In genomic region chr7:118311121-118311803, GRCh38 we compare ENCODE assay signal across 8 cellular contexts.
DNase-seq lines count a peak whose midpoint lies in the region; ATAC-seq and TF ChIP-seq lines count a peak whose summit lies in the region.

No MANE protein-coding gene starts in this region.

- peaks cover 11% of the 10 kb centered on the region; the same call in 2 of the 3 replicates for H3K4me1 Mint-ChIP-seq in GM23338

- no peak overlapping the region for H3K4me2 ChIP-seq in GM23338

- no peak overlapping the region for H3K4me3 ChIP-seq in GM23338

- peaks cover 4% of the 10 kb centered on the region for H3K27me3 Mint-ChIP-seq in GM23338 (ENCODE audit: insufficient read depth, low read depth, poor library complexity)

- H3K9me2 ChIP-seq in GM23338 (ENCODE audit: insufficient read depth) = peaks cover 4% of the 10 kb centered on the region

- H3F3A ChIP-seq in GM23338 (replicated peaks; ENCODE audit: low read depth) = no peaks in the 10 kb centered on the region

- H2AFZ ChIP-seq in GM23338 = no peak overlapping the region

- peaks cover 18% of the 10 kb centered on the region for H3K36me3 Mint-ChIP-seq in GM23338 (ENCODE audit: low read depth)

- H3K9me3 Mint-ChIP-seq in GM23338 = peaks cover 26% of the 10 kb centered on the region

- H3K36me3 ChIP-seq in GM23338 (ENCODE audit: insufficient read depth) = peaks cover 7% of the 10 kb centered on the region; the same call in 1 of the 2 replicates

- H3K27me3 ChIP-seq in GM23338 (ENCODE audit: insufficient read depth) = no peaks in the 10 kb centered on the region

- H3K79me2 ChIP-seq in GM23338 (replicated peaks; ENCODE audit: insufficient read depth) = no peaks in the 10 kb centered on the region

- peaks cover 14% of the 10 kb centered on the region for H3K4me1 ChIP-seq in GM23338 (ENCODE audit: insufficient read depth)

- H3K4me3 Mint-ChIP-seq in GM23338 = no peak overlapping the region

- peak overlapping the region; percentile 63; the same call in 1 of the 2 replicates for H3K27ac Mint-ChIP-seq in GM23338

- H3K27ac ChIP-seq in GM23338 (ENCODE audit: low read depth) (no peak overlapping the region), epithelial cell of prostate (peak overlapping the region; percentile 93)

- DNase-seq in GM23338 (ENCODE audit: low spot score) (no peak), HS-5 (ENCODE audit: low read depth) (peak; percentile 38), epithelial cell of prostate (ENCODE audit: low read depth, low spot score) (peak; percentile 67), iPS-NIHi7 (ENCODE audit: extremely low spot score) (no peak), EL (no peak)
- DNase-seq in stimulated activated naive CD4-positive, alpha-beta T cell (lab: John Stamatoyannopoulos, UW) = no peak
- DNase-seq in activated T-cell treated with anti-CD3 and anti-CD28 coated beads, Interleukin-2, amount 50 U/mL, for 1 hour = no peak

- H4K20me1 ChIP-seq in GM23338 (replicated peaks; ENCODE audit: insufficient read depth) = no peaks in the 10 kb centered on the region

- TF ChIP-seq CTCF in GM23338 (conservative IDR thresholded peaks at IDR 0.05; ENCODE audit: low read depth in 2 of 2) = no peak

- peak; percentile 71 for ATAC-seq in GM18520 (IDR thresholded peaks at IDR 0.05; ENCODE audit: unreplicated experiment)
- no peak for ATAC-seq in GM23338

TF ChIP-seq in GM23338, 12 proteins besides CTCF, POLR2A, EP300 and RAD21:
- no peak for TF ChIP-seq EZH2phosphoT487 (IDR thresholded peaks at IDR 0.05; ENCODE audit: unreplicated experiment)
- no peak for TF ChIP-seq STAT1 (IDR thresholded peaks at IDR 0.05; ENCODE audit: unreplicated experiment)
- TF ChIP-seq NANOG (IDR thresholded peaks at IDR 0.05; ENCODE audit: borderline replicate concordance) = no peak
- no peak for TF ChIP-seq ZNF331 (CRISPR knock-in tag; IDR thresholded peaks at IDR 0.05; ENCODE audit: low read depth)
- no peak for TF ChIP-seq POLR2AphosphoS5 (IDR thresholded peaks at IDR 0.05; ENCODE audit: low read depth)
- TF ChIP-seq CREB1 (CRISPR knock-in tag; IDR thresholded peaks at IDR 0.05; ENCODE audit: low read depth) = no peak
- TF ChIP-seq EZH2 (IDR thresholded peaks at IDR 0.05; ENCODE audit: low read depth, unreplicated experiment) = no peak
- TF ChIP-seq, protein P1, sequence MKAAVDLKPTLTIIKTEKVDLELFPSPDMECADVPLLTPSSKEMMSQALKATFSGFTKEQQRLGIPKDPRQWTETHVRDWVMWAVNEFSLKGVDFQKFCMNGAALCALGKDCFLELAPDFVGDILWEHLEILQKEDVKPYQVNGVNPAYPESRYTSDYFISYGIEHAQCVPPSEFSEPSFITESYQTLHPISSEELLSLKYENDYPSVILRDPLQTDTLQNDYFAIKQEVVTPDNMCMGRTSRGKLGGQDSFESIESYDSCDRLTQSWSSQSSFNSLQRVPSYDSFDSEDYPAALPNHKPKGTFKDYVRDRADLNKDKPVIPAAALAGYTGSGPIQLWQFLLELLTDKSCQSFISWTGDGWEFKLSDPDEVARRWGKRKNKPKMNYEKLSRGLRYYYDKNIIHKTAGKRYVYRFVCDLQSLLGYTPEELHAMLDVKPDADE (IDR thresholded peaks at IDR 0.05) = no peak
- no peak for TF ChIP-seq ZNF462 (CRISPR knock-in tag; IDR thresholded peaks at IDR 0.05)
- no peak for TF ChIP-seq JUNB (IDR thresholded peaks at IDR 0.05; ENCODE audit: unreplicated experiment)
- no peak for TF ChIP-seq ZNF114 (CRISPR knock-in tag; IDR thresholded peaks at IDR 0.05)
- TF ChIP-seq, protein P2, sequence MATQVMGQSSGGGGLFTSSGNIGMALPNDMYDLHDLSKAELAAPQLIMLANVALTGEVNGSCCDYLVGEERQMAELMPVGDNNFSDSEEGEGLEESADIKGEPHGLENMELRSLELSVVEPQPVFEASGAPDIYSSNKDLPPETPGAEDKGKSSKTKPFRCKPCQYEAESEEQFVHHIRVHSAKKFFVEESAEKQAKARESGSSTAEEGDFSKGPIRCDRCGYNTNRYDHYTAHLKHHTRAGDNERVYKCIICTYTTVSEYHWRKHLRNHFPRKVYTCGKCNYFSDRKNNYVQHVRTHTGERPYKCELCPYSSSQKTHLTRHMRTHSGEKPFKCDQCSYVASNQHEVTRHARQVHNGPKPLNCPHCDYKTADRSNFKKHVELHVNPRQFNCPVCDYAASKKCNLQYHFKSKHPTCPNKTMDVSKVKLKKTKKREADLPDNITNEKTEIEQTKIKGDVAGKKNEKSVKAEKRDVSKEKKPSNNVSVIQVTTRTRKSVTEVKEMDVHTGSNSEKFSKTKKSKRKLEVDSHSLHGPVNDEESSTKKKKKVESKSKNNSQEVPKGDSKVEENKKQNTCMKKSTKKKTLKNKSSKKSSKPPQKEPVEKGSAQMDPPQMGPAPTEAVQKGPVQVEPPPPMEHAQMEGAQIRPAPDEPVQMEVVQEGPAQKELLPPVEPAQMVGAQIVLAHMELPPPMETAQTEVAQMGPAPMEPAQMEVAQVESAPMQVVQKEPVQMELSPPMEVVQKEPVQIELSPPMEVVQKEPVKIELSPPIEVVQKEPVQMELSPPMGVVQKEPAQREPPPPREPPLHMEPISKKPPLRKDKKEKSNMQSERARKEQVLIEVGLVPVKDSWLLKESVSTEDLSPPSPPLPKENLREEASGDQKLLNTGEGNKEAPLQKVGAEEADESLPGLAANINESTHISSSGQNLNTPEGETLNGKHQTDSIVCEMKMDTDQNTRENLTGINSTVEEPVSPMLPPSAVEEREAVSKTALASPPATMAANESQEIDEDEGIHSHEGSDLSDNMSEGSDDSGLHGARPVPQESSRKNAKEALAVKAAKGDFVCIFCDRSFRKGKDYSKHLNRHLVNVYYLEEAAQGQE (IDR thresholded peaks at IDR 0.05; ENCODE audit: unreplicated experiment) = no peak

Comparison
In these comparisons a context has a peak if more than half of its experiments do, and no peak if none do; other contexts are left out.
1. DNase-seq: peak in HS-5 (single experiment) and epithelial cell of prostate (single experiment); none in GM23338 (single experiment), stimulated activated naive CD4-positive, alpha-beta T cell (0 of 6), activated T-cell treated with anti-CD3 and anti-CD28 coated beads, Interleukin-2, amount 50 U/mL, for 1 hour (single experiment), iPS-NIHi7 (single experiment) and EL (single experiment).